ENCODE assay signal across 26 cellular contexts in genomic region chr12:124010687-124011086, GRCh38. TPM values are rescaled to one million over a fixed set of nuclear protein-coding genes. Genes with fewer than 3 reads are reported as not detected.
A peak's percentile ranks its signal among the peaks of the same experiment; 100 is the strongest.
DNase-seq lines count a peak whose midpoint lies in the region; ATAC-seq and TF ChIP-seq lines count a peak whose summit lies in the region.
"Had no signal": no experiment of that assay in that cellular context is flagged by ENCODE, and none has a peak within 500 bp of the region (broad histone marks: within the 10 kb centered on the region; RNA-seq: fewer than 3 reads in every experiment).

No MANE protein-coding gene starts in this region.

- no peaks in the 10 kb centered on the region for H3K27me3 Mint-ChIP-seq in activated CD8-positive, alpha-beta T cell treated with anti-CD3 and anti-CD28 coated beads, Interleukin-2, amount 10 ng/mL, durations not matched to agents 7 days and 5 days (ENCODE audit: low read depth)
- H3K27me3 Mint-ChIP-seq in activated CD8-positive, alpha-beta T cell treated with anti-CD3 and anti-CD28 coated beads for 36 hours: no peaks in the 10 kb centered on the region
- H3K27me3 Mint-ChIP-seq in effector memory CD8-positive, alpha-beta T cell: no peaks in the 10 kb centered on the region
- no peaks in the 10 kb centered on the region for H3K27me3 Mint-ChIP-seq in neural progenitor cell (ENCODE audit: insufficient read depth, low read depth)
- H3K27me3 Mint-ChIP-seq: IgD-negative memory B cell had no signal

- TF ChIP-seq CTCF in activated CD8-positive, alpha-beta T cell treated with anti-CD3 and anti-CD28 coated beads for 36 hours (IDR thresholded peaks at IDR 0.05): no peak
- no peak for TF ChIP-seq CTCF in neural progenitor cell (IDR thresholded peaks at IDR 0.05)

- H3K27me3 ChIP-seq in neural progenitor cell: no peaks in the 10 kb centered on the region

- peaks cover 6% of the 10 kb centered on the region for H3K36me3 ChIP-seq in neural progenitor cell

- H4K20me1 ChIP-seq in neural progenitor cell (ENCODE audit: low read depth): peaks cover 56% of the 10 kb centered on the region

- peaks cover 29% of the 10 kb centered on the region for H3K4me1 ChIP-seq in neural progenitor cell

- DNase-seq in activated CD8-positive, alpha-beta T cell treated with anti-CD3 and anti-CD28 coated beads, Interleukin-2, amount 10 ng/mL, durations not matched to agents 7 days and 5 days: no peak
- DNase-seq in activated CD8-positive, alpha-beta T cell treated with anti-CD3 and anti-CD28 coated beads for 36 hours: no peak
- DNase-seq in NCI-H69 (lab: John Stamatoyannopoulos, UW) (peak; percentile 15), neural progenitor cell (ENCODE audit: low spot score) (no peak)
- DNase-seq in effector memory CD8-positive, alpha-beta T cell: no peak
- DNase-seq: GM23248; H9; HFFc6; Karpas-422; NCI-H1092 treated with DMSO at 0.1 percent for 48 hours; NCI-H1436; NCI-H187; NCI-H2081 treated with DMSO at 0.1 percent for 48 hours; NCI-H2171 treated with DMSO at 0.1 percent for 48 hours; NCI-H345; NCI-H510A treated with DMSO at 0.1 percent for 48 hours; NCI-H748 treated with DMSO at 0.1 percent for 48 hours; NK-92 treated with Interleukin-12 subunit alpha and Interleukin-12 subunit beta, amount 100 ng/mL, for 24 hours; PC-3; SK-N-SH; SW 1271 had no signal

- H3K36me3 Mint-ChIP-seq in activated CD8-positive, alpha-beta T cell treated with anti-CD3 and anti-CD28 coated beads, Interleukin-2, amount 10 ng/mL, durations not matched to agents 7 days and 5 days (ENCODE audit: low read depth): peaks cover 27% of the 10 kb centered on the region
- peaks cover 39% of the 10 kb centered on the region for H3K36me3 Mint-ChIP-seq in activated CD8-positive, alpha-beta T cell treated with anti-CD3 and anti-CD28 coated beads for 36 hours (ENCODE audit: low read depth)
- H3K36me3 Mint-ChIP-seq in effector memory CD8-positive, alpha-beta T cell (ENCODE audit: insufficient read depth): peaks cover 33% of the 10 kb centered on the region
- H3K36me3 Mint-ChIP-seq in neural progenitor cell: peaks cover 32% of the 10 kb centered on the region

- CTCF ChIA-PET in activated CD8-positive, alpha-beta T cell treated with anti-CD3 and anti-CD28 coated beads, Interleukin-2, amount 10 ng/mL, durations not matched to agents 7 days and 5 days (lab: Charles Lee): no interaction called here
- CTCF ChIA-PET in activated CD8-positive, alpha-beta T cell treated with anti-CD3 and anti-CD28 coated beads for 36 hours (lab: Charles Lee): interaction anchor here (1.3 kb wide), 1 partner anchor 21 kb away, joined by 5 read pairs; no protein-coding TSS in a partner anchor

- H3K27ac ChIP-seq in neural progenitor cell: no peak overlapping the region
- H3K27ac ChIP-seq: GM23248, HL-60 had no signal

- H3K4me1 Mint-ChIP-seq in activated CD8-positive, alpha-beta T cell treated with anti-CD3 and anti-CD28 coated beads, Interleukin-2, amount 10 ng/mL, durations not matched to agents 7 days and 5 days (ENCODE audit: low read depth): peaks cover 31% of the 10 kb centered on the region
- H3K4me1 Mint-ChIP-seq in activated CD8-positive, alpha-beta T cell treated with anti-CD3 and anti-CD28 coated beads for 36 hours (ENCODE audit: low read depth): peaks cover 28% of the 10 kb centered on the region
- peaks cover 11 to 13% of the 10 kb centered on the region in 2 donors for H3K4me1 Mint-ChIP-seq in effector memory CD8-positive, alpha-beta T cell (ENCODE audit: low read depth in 2 of 2)
- H3K4me1 Mint-ChIP-seq in neural progenitor cell: peaks cover 32% of the 10 kb centered on the region

- intact Hi-C loops in activated CD8-positive, alpha-beta T cell treated with anti-CD3 and anti-CD28 coated beads for 36 hours (cut with micrococcal nuclease): no loop called here

- H3K4me3 Mint-ChIP-seq in activated CD8-positive, alpha-beta T cell treated with anti-CD3 and anti-CD28 coated beads, Interleukin-2, amount 10 ng/mL, durations not matched to agents 7 days and 5 days: no peak overlapping the region
- no peak overlapping the region for H3K4me3 Mint-ChIP-seq in activated CD8-positive, alpha-beta T cell treated with anti-CD3 and anti-CD28 coated beads for 36 hours
- H3K4me3 Mint-ChIP-seq in effector memory CD8-positive, alpha-beta T cell: no peak overlapping the region
- H3K4me3 Mint-ChIP-seq in neural progenitor cell: no peak overlapping the region
- H3K4me3 Mint-ChIP-seq: H9, HFFc6, IgD-negative memory B cell had no signal

- no peaks in the 10 kb centered on the region for H3K9me3 ChIP-seq in neural progenitor cell (ENCODE audit: low read depth)
- H3K9me3 ChIP-seq: SK-N-SH had no signal

- POLR2A ChIA-PET in activated CD8-positive, alpha-beta T cell treated with anti-CD3 and anti-CD28 coated beads, Interleukin-2, amount 10 ng/mL, durations not matched to agents 7 days and 5 days (lab: Charles Lee): no interaction called here
- POLR2A ChIA-PET in activated CD8-positive, alpha-beta T cell treated with anti-CD3 and anti-CD28 coated beads for 36 hours (lab: Charles Lee): no interaction called here

- peak overlapping the region; percentile 36 for H3K27ac Mint-ChIP-seq in activated CD8-positive, alpha-beta T cell treated with anti-CD3 and anti-CD28 coated beads, Interleukin-2, amount 10 ng/mL, durations not matched to agents 7 days and 5 days
- H3K27ac Mint-ChIP-seq in activated CD8-positive, alpha-beta T cell treated with anti-CD3 and anti-CD28 coated beads for 36 hours: no peak overlapping the region
- peak overlapping the region; percentile 3 to 28 for H3K27ac Mint-ChIP-seq in effector memory CD8-positive, alpha-beta T cell
- H3K27ac Mint-ChIP-seq in neural progenitor cell: peak overlapping the region; percentile 16
- H3K27ac Mint-ChIP-seq: H9, HFFc6, IgD-negative memory B cell had no signal

- no peak overlapping the region for H3K9ac ChIP-seq in neural progenitor cell
- H3K9ac ChIP-seq: GM23248, SK-N-SH had no signal

- peaks cover 43% of the 10 kb centered on the region for H3K79me2 ChIP-seq in neural progenitor cell (ENCODE audit: low read depth)

- no peaks in the 10 kb centered on the region for H3F3A ChIP-seq in neural progenitor cell (ENCODE audit: low read depth)

- no peak overlapping the region for H2AFZ ChIP-seq in neural progenitor cell (replicated peaks)
- H2AFZ ChIP-seq: GM23248 had no signal

- no peak overlapping the region for H3K4me2 ChIP-seq in neural progenitor cell
- H3K4me2 ChIP-seq: SK-N-SH had no signal

- H3K9me3 Mint-ChIP-seq in activated CD8-positive, alpha-beta T cell treated with anti-CD3 and anti-CD28 coated beads, Interleukin-2, amount 10 ng/mL, durations not matched to agents 7 days and 5 days (ENCODE audit: insufficient read depth): no peaks in the 10 kb centered on the region
- H3K9me3 Mint-ChIP-seq in activated CD8-positive, alpha-beta T cell treated with anti-CD3 and anti-CD28 coated beads for 36 hours: no peaks in the 10 kb centered on the region
- no peaks in the 10 kb centered on the region for H3K9me3 Mint-ChIP-seq in effector memory CD8-positive, alpha-beta T cell
- no peaks in the 10 kb centered on the region for H3K9me3 Mint-ChIP-seq in neural progenitor cell
- H3K9me3 Mint-ChIP-seq: H9, HFFc6, IgD-negative memory B cell had no signal

- no peak overlapping the region for H3K4me3 ChIP-seq in neural progenitor cell
- H3K4me3 ChIP-seq: GM23248 had no signal

- ATAC-seq in activated CD8-positive, alpha-beta T cell treated with anti-CD3 and anti-CD28 coated beads, Interleukin-2, amount 10 ng/mL, durations not matched to agents 7 days and 5 days: no peak
- ATAC-seq in activated CD8-positive, alpha-beta T cell treated with anti-CD3 and anti-CD28 coated beads for 36 hours: no peak
- ATAC-seq in effector memory CD8-positive, alpha-beta T cell (replicated peaks): no peak
- ATAC-seq in GM21529 (IDR thresholded peaks at IDR 0.05; ENCODE audit: unreplicated experiment) (no peak), GM21367 (IDR thresholded peaks at IDR 0.05; ENCODE audit: unreplicated experiment) (no peak), GM21515 (IDR thresholded peaks at IDR 0.05; ENCODE audit: unreplicated experiment) (no peak)
- ATAC-seq: PC-3 had no signal

RNA-seq across cellular contexts. Expression of gene ZNF664, which starts 37.7 kb away (rescaled TPM):
- 10 to 100 TPM; 39.8 to 41.4 TPM for total RNA-seq in activated CD8-positive, alpha-beta T cell treated with anti-CD3 and anti-CD28 coated beads, Interleukin-2, amount 10 ng/mL, durations not matched to agents 7 days and 5 days
- total RNA-seq in activated CD8-positive, alpha-beta T cell treated with anti-CD3 and anti-CD28 coated beads for 36 hours: 10 to 100 TPM; 52.9 to 53.4 TPM
- total RNA-seq in neural progenitor cell (ENCODE audit: low replicate concordance): 133 and 172 TPM in 2 replicates

RNA-seq across cellular contexts. Expression of gene CCDC92, which starts 38.1 kb away (rescaled TPM):
- 10 to 100 TPM; 14.8 to 16.2 TPM for total RNA-seq in activated CD8-positive, alpha-beta T cell treated with anti-CD3 and anti-CD28 coated beads, Interleukin-2, amount 10 ng/mL, durations not matched to agents 7 days and 5 days
- 1 to 10 TPM; 4.0 to 6.2 TPM for total RNA-seq in activated CD8-positive, alpha-beta T cell treated with anti-CD3 and anti-CD28 coated beads for 36 hours
- 4.8 and 10.5 TPM in 2 replicates for total RNA-seq in neural progenitor cell (ENCODE audit: low replicate concordance)
